Comparison of ENCODE assay signal across 2 cellular contexts in the genomic region with DNA sequence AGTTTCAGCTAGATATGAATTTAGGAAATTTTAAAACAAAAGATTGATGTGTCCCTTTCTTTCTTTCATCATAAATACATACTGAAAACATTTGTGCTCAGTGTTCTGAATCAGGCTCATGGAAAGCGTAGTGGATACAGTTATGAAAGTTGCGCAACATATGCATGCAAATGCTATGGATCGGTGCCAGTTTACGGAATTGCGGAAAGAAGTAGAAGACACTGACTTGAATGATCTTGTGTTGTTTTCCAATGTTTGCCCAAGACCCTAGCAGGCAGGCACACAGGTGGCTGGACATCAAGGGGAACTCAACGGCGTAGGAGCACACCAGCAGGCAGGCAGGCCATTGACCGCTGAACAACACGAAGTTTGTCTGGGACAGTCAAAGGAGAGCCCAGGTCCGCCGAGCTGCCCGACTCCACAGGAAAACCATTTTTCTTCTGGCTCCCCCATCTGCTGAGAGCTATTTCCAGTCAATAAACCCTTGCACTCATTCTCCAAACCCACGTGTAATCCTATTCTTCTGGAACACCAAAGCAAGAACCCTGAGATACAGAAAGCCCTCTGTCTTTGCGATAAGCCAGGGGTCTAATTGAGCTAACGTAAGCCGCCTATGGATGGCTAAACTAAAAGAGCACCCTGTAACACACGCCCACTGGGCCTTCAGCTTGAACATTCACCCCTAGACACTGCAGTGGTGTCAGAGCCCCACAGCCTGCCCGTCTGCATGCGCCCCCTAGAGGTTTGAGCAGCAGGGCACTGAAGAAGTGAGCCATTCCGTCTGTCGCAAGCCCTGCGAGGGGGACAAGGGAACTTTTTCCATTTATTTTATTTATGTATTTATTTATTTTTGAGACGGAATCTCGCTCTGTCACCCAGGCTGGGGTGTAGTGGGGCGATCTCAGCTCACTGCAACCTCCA.
TF ChIP-seq lines count a peak whose summit lies in the region.

No MANE protein-coding gene starts in this region.

TF ChIP-seq in IMR-90, 13 proteins besides CTCF, POLR2A, EP300 and RAD21:
- TF ChIP-seq NFE2L2 (IDR thresholded peaks at IDR 0.05; ENCODE audit: low read depth, low read length) = no peak
- no peak for TF ChIP-seq MXI1 (IDR thresholded peaks at IDR 0.05; ENCODE audit: borderline replicate concordance, low read depth, low read length)
- no peak for TF ChIP-seq MAFK (IDR thresholded peaks at IDR 0.05; ENCODE audit: low read depth, low read length)
- TF ChIP-seq CEBPB (IDR thresholded peaks at IDR 0.05; ENCODE audit: low read depth, low read length) = peak; percentile 97

TF ChIP-seq in WTC11, 78 proteins besides CTCF, POLR2A, EP300 and RAD21:
- TF ChIP-seq ESRRA (CRISPR knock-in tag; IDR thresholded peaks at IDR 0.05; ENCODE audit: borderline replicate concordance) = no peak
- no peak for TF ChIP-seq STAT6 (CRISPR knock-in tag; conservative IDR thresholded peaks at IDR 0.05; ENCODE audit: low read depth)
- no peak for TF ChIP-seq NFE2L1 (CRISPR knock-in tag; IDR thresholded peaks at IDR 0.05)
